In the genomic region with DNA sequence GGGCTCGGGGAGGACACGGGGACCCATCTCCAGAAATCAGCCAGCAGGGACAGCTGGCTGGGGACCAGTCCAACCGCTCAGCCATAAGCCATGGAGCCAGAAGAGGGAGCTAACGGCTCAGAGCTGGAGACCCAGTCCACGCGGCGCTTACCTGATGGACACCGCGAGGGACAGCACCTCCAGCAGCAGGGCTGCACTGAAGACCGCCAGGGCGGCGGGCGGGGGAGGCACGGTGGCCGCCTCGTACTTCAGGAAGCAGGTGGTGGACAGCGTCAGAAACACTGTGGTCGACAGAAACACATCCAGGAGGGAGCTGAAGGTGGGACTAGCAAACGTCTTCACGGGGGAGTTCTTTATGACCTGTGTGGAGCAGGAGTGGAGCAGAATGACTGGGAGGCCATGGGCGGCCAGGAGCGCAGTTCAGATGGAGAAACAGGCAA, we compare ENCODE assay signal across 8 cellular contexts.
A peak's percentile ranks its signal among the peaks of the same experiment; 100 is the strongest.
DNase-seq lines count a peak whose midpoint lies in the region; ATAC-seq and TF ChIP-seq lines count a peak whose summit lies in the region.

No MANE protein-coding gene starts in this region.

- no peak for TF ChIP-seq POLR2A in breast epithelium (IDR thresholded peaks at IDR 0.05)

- TF ChIP-seq CTCF in LNCaP clone FGC (IDR thresholded peaks at IDR 0.05; ENCODE audit: control insufficient read depth, extremely low read depth, insufficient read depth), result peak; percentile 99
- TF ChIP-seq CTCF in breast epithelium (IDR thresholded peaks at IDR 0.05), result peak; percentile 29 to 80 (median 78)

- H3K4me3 ChIP-seq in LNCaP clone FGC (ENCODE audit: low read depth, low read length), result no peak overlapping the region
- H3K4me3 ChIP-seq in breast epithelium, result no peak overlapping the region

- H3K27me3 ChIP-seq in breast epithelium, result no peaks in the 10 kb centered on the region

- H3K9me3 ChIP-seq in breast epithelium, result no peaks in the 10 kb centered on the region

- peaks cover 2 to 11% of the 10 kb centered on the region in 2 donors for H3K4me1 ChIP-seq in breast epithelium

- intact Hi-C loops in breast epithelium (cut with DNase I; ENCODE audit: low total_unique reads), result no loop called here

- DNase-seq in COLO829 (ENCODE audit: low spot score) (peak; percentile 35), LNCaP clone FGC (ENCODE audit: low read depth) (peak; percentile 52), SW480 (ENCODE audit: low spot score) (peak; percentile 75), breast epithelium (ENCODE audit: low spot score in 2 of 2) (peak; percentile 65 to 76), inferior parietal cortex (ENCODE audit: extremely low spot score) (peak; percentile 56)
- peak; percentile 20 for DNase-seq in stimulated activated CD4-positive, alpha-beta T cell treated with anti-CD3 and anti-CD28 coated beads, Interleukin-2, amount 100 ng/mL, for 4 hours (ENCODE audit: low read depth)

- no peak for ATAC-seq in GM21515 (IDR thresholded peaks at IDR 0.05; ENCODE audit: unreplicated experiment)
- no peak for ATAC-seq in GM21447 (IDR thresholded peaks at IDR 0.05; ENCODE audit: unreplicated experiment)

- no peak overlapping the region for H3K27ac ChIP-seq in breast epithelium

- no peaks in the 10 kb centered on the region for H3K36me3 ChIP-seq in breast epithelium

Comparison
In these comparisons a context has a peak if more than half of its experiments do, and no peak if none do; other contexts are left out.
1. DNase-seq: peak in every context shown above with its lines; median percentile 75 in SW480; 70 in breast epithelium; 56 in inferior parietal cortex; 52 in LNCaP clone FGC; 35 in COLO829; 20 in stimulated activated CD4-positive, alpha-beta T cell treated with anti-CD3 and anti-CD28 coated beads, Interleukin-2, amount 100 ng/mL, for 4 hours.